18 cellular contexts compared by ENCODE assay signal in the genomic region with DNA sequence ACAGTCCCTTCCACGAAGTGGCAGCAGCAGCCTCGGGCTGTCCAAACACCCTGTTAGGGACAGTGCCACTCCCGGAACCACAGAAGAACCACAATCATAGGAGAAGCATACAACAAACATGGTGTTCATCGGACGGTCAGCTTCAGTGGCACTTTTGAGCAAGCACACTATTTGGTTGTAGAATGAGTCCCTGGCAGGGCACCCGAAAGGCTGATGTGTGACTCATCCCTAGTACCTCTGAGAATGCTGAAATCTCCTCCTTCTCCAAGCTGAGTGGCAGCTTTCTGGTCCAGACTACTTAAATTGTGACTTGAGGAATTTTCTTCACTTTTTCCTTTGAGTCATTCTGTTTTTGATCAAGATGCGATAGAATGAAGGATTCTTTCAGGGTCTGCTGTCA.
A peak's percentile ranks its signal among the peaks of the same experiment; 100 is the strongest.
DNase-seq lines count a peak whose midpoint lies in the region; ATAC-seq, FAIRE-seq and TF ChIP-seq lines count a peak whose summit lies in the region.
"Had no signal": no experiment of that assay in that cellular context is flagged by ENCODE, and none has a peak within 500 bp of the region (broad histone marks: within the 10 kb centered on the region; RNA-seq: fewer than 3 reads in every experiment).

No MANE protein-coding gene starts in this region.

- ATAC-seq in activated CD8-positive, alpha-beta memory T cell treated with anti-CD3 and anti-CD28 coated beads, Interleukin-2, amount 10 ng/mL, durations not matched to agents 7 days and 5 days = no peak
- ATAC-seq: stimulated activated naive B cell treated with anti-CD40 and anti-IgM and Interleukin-4, amounts not matched to agents 10 μg/mL and 1 μg/mL and 100 μg/mL, for 72 hours had no signal

- peak; percentile 80 for FAIRE-seq in endothelial cell of umbilical vein (lab: Jason Lieb, UNC)
- FAIRE-seq: GM12891 had no signal

- peaks cover 5% of the 10 kb centered on the region for H3K27me3 Mint-ChIP-seq in activated CD8-positive, alpha-beta memory T cell treated with anti-CD3 and anti-CD28 coated beads, Interleukin-2, amount 10 ng/mL, durations not matched to agents 7 days and 5 days
- H3K27me3 Mint-ChIP-seq: activated naive CD8-positive, alpha-beta T cell; stimulated activated naive B cell treated with anti-CD40 and anti-IgM and Interleukin-4, amounts not matched to agents 10 μg/mL and 1 μg/mL and 100 μg/mL, for 72 hours had no signal

- POLR2A ChIA-PET in endothelial cell of umbilical vein (lab: Charles Lee) = no interaction called here

- dilution Hi-C loops in endothelial cell of umbilical vein (cut with MboI; ENCODE audit: extremely low pct_ligation_motif_present, low sequenced_read_pairs) = no loop called here

- WGBS in lower leg skin, 2 donors = 61 to 71% methylated on average over 7 of the region's 7 CpGs
- WGBS in smooth muscle cell (ENCODE audit: low lambda C conversion rate) = 71% methylated on average over 7 of the region's 7 CpGs

- H3K4me2 ChIP-seq in endothelial cell of umbilical vein (ENCODE audit: insufficient read depth, low read length) = no peak overlapping the region
- H3K4me2 ChIP-seq in smooth muscle cell = no peak overlapping the region

- no peak for TF ChIP-seq CTCF in endothelial cell of umbilical vein (IDR thresholded peaks at IDR 0.05; ENCODE audit: extremely low read depth in 1 of 2, insufficient read depth in 1 of 2, low read depth in 1 of 2, low read length in 2 of 2)
- no peak for TF ChIP-seq CTCF in lower leg skin (IDR thresholded peaks at IDR 0.05)
- TF ChIP-seq CTCF in smooth muscle cell (IDR thresholded peaks at IDR 0.05; ENCODE audit: borderline replicate concordance, insufficient read depth, poor library complexity, severe bottlenecking) = no peak

- no peaks in the 10 kb centered on the region for H3K9me1 ChIP-seq in endothelial cell of umbilical vein (replicated peaks; ENCODE audit: control insufficient read depth, extremely low read depth, insufficient read depth, low read length)

- no peaks in the 10 kb centered on the region for H3K9me3 Mint-ChIP-seq in activated CD8-positive, alpha-beta memory T cell treated with anti-CD3 and anti-CD28 coated beads, Interleukin-2, amount 10 ng/mL, durations not matched to agents 7 days and 5 days (ENCODE audit: low read depth)
- H3K9me3 Mint-ChIP-seq: stimulated activated naive B cell treated with anti-CD40 and anti-IgM and Interleukin-4, amounts not matched to agents 10 μg/mL and 1 μg/mL and 100 μg/mL, for 72 hours had no signal

- H3K27me3 ChIP-seq in endothelial cell of umbilical vein (ENCODE audit: control insufficient read depth in 2 of 2, insufficient read depth in 2 of 2, low read length in 2 of 2) = no peaks in the 10 kb centered on the region
- no peaks in the 10 kb centered on the region for H3K27me3 ChIP-seq in smooth muscle cell (ENCODE audit: low read depth)
- H3K27me3 ChIP-seq: dorsolateral prefrontal cortex had no signal

- DNase-seq in Daoy (ENCODE audit: low read depth) (peak; percentile 21), RPMI7951 (ENCODE audit: low read depth) (peak; percentile 87), endothelial cell of umbilical vein (ENCODE audit: low read depth, low spot score) (no peak), lower leg skin (ENCODE audit: low spot score in 2 of 2) (peak; percentile 61 to 89), smooth muscle cell (lab: John Stamatoyannopoulos, UW; ENCODE audit: unreplicated experiment) (no peak)
- DNase-seq in effector CD4-positive, alpha-beta T cell = no peak
- no peak for DNase-seq in activated CD8-positive, alpha-beta memory T cell treated with anti-CD3 and anti-CD28 coated beads, Interleukin-2, amount 10 ng/mL, durations not matched to agents 7 days and 5 days
- no peak for DNase-seq in activated CD4-positive, alpha-beta T cell treated with anti-CD3 and anti-CD28 coated beads for 1 hour
- DNase-seq: DMS53; dorsolateral prefrontal cortex; H7; NCI-H524; SHP77; stimulated activated CD4-positive, alpha-beta T cell treated with anti-CD3 and anti-CD28 coated beads, Interleukin-4, amount 100 ng/mL, for 1 hour; stimulated activated naive B cell treated with anti-CD40 and anti-IgM and Interleukin-4, amounts not matched to agents 10 μg/mL and 1 μg/mL and 100 μg/mL, for 72 hours had no signal

- no peaks in the 10 kb centered on the region for H3K79me2 ChIP-seq in endothelial cell of umbilical vein (ENCODE audit: control insufficient read depth, insufficient read depth, low read length)
- H3K79me2 ChIP-seq in smooth muscle cell (ENCODE audit: low read depth) = no peaks in the 10 kb centered on the region

- no TSS peak for BruUV-seq in endothelial cell of umbilical vein (replicated peaks; lab: Mats Ljungman, UMichigan)

- H3K4me3 ChIP-seq in endothelial cell of umbilical vein (replicated peaks in 1 of 3; ENCODE audit: insufficient read depth in 1 of 3, low read depth in 1 of 3, low read length in 3 of 3) (no peak overlapping the region), lower leg skin (ENCODE audit: low read depth, poor library complexity, severe bottlenecking) (no peak overlapping the region), smooth muscle cell (no peak overlapping the region)
- H3K4me3 ChIP-seq: dorsolateral prefrontal cortex, prostate gland had no signal

- H3F3A ChIP-seq in smooth muscle cell (ENCODE audit: low read depth) = peaks cover 15% of the 10 kb centered on the region

- no peak overlapping the region for H3K9ac ChIP-seq in endothelial cell of umbilical vein (replicated peaks; ENCODE audit: extremely low read depth, insufficient read depth, low read length)
- H3K9ac ChIP-seq in smooth muscle cell (ENCODE audit: low read depth) = no peak overlapping the region

- H3K4me3 Mint-ChIP-seq in activated CD8-positive, alpha-beta memory T cell treated with anti-CD3 and anti-CD28 coated beads, Interleukin-2, amount 10 ng/mL, durations not matched to agents 7 days and 5 days = no peak overlapping the region
- H3K4me3 Mint-ChIP-seq: activated naive CD8-positive, alpha-beta T cell; stimulated activated naive B cell treated with anti-CD40 and anti-IgM and Interleukin-4, amounts not matched to agents 10 μg/mL and 1 μg/mL and 100 μg/mL, for 72 hours had no signal

- H4K20me1 ChIP-seq in endothelial cell of umbilical vein (replicated peaks; ENCODE audit: control insufficient read depth, extremely low read depth, insufficient read depth, low read length) (no peaks in the 10 kb centered on the region), smooth muscle cell (ENCODE audit: low read depth) (no peaks in the 10 kb centered on the region)

- H3K9me3 ChIP-seq in endothelial cell of umbilical vein (replicated peaks; ENCODE audit: control insufficient read depth, insufficient read depth, low read length) (no peaks in the 10 kb centered on the region), smooth muscle cell (replicated peaks; ENCODE audit: low read depth) (no peaks in the 10 kb centered on the region)
- H3K9me3 ChIP-seq: prostate gland had no signal

- intact Hi-C loops in endothelial cell of umbilical vein (cut with micrococcal nuclease) = no loop called here
- intact Hi-C loops in lower leg skin (cut with DNase I; ENCODE audit: low total_unique reads) = no loop called here

- H2AFZ ChIP-seq in endothelial cell of umbilical vein (ENCODE audit: low read depth, low read length) (no peak overlapping the region), smooth muscle cell (ENCODE audit: low read depth) (no peak overlapping the region)

- CTCF ChIA-PET in endothelial cell of umbilical vein (lab: Charles Lee) = no interaction called here
- CTCF ChIA-PET in activated CD8-positive, alpha-beta memory T cell treated with anti-CD3 and anti-CD28 coated beads, Interleukin-2, amount 10 ng/mL, durations not matched to agents 7 days and 5 days (lab: Charles Lee) = no interaction called here

- no peak overlapping the region for H3K27ac Mint-ChIP-seq in activated CD8-positive, alpha-beta memory T cell treated with anti-CD3 and anti-CD28 coated beads, Interleukin-2, amount 10 ng/mL, durations not matched to agents 7 days and 5 days
- H3K27ac Mint-ChIP-seq: activated naive CD8-positive, alpha-beta T cell; stimulated activated naive B cell treated with anti-CD40 and anti-IgM and Interleukin-4, amounts not matched to agents 10 μg/mL and 1 μg/mL and 100 μg/mL, for 72 hours had no signal

- H3K36me3 Mint-ChIP-seq in activated CD8-positive, alpha-beta memory T cell treated with anti-CD3 and anti-CD28 coated beads, Interleukin-2, amount 10 ng/mL, durations not matched to agents 7 days and 5 days = no peaks in the 10 kb centered on the region
- H3K36me3 Mint-ChIP-seq: activated naive CD8-positive, alpha-beta T cell; stimulated activated naive B cell treated with anti-CD40 and anti-IgM and Interleukin-4, amounts not matched to agents 10 μg/mL and 1 μg/mL and 100 μg/mL, for 72 hours had no signal

- H3K4me1 ChIP-seq in endothelial cell of umbilical vein (ENCODE audit: control insufficient read depth, extremely low read depth, insufficient read depth, low read length) = peaks cover 27% of the 10 kb centered on the region
- H3K4me1 ChIP-seq in smooth muscle cell (ENCODE audit: low read depth) = peaks cover 2% of the 10 kb centered on the region

- TF ChIP-seq POLR2A in endothelial cell of umbilical vein (IDR thresholded peaks at IDR 0.05; ENCODE audit: low read depth, low read length) (no peak), lower leg skin (IDR thresholded peaks at IDR 0.05) (no peak)

- H3K4me1 Mint-ChIP-seq in activated CD8-positive, alpha-beta memory T cell treated with anti-CD3 and anti-CD28 coated beads, Interleukin-2, amount 10 ng/mL, durations not matched to agents 7 days and 5 days = peaks cover 4% of the 10 kb centered on the region
- H3K4me1 Mint-ChIP-seq: stimulated activated naive B cell treated with anti-CD40 and anti-IgM and Interleukin-4, amounts not matched to agents 10 μg/mL and 1 μg/mL and 100 μg/mL, for 72 hours had no signal

- no peak overlapping the region for H3K27ac ChIP-seq in endothelial cell of umbilical vein (ENCODE audit: insufficient read depth, low read depth, low read length)
- H3K27ac ChIP-seq in smooth muscle cell (ENCODE audit: low read depth) = no peak overlapping the region
- H3K27ac ChIP-seq: dorsolateral prefrontal cortex had no signal

- no peaks in the 10 kb centered on the region for H3K36me3 ChIP-seq in endothelial cell of umbilical vein (ENCODE audit: control insufficient read depth in 2 of 2, extremely low read depth in 1 of 2, insufficient read depth in 2 of 2, low read length in 2 of 2)
- no peaks in the 10 kb centered on the region for H3K36me3 ChIP-seq in smooth muscle cell (ENCODE audit: low read depth)
- H3K36me3 ChIP-seq: prostate gland had no signal

TF ChIP-seq in endothelial cell of umbilical vein, 7 proteins besides CTCF, POLR2A, EP300 and RAD21 (continues in another document):
- TF ChIP-seq MYC (IDR thresholded peaks at IDR 0.05; ENCODE audit: low read depth, low read length) (no peak), GATA2 (IDR thresholded peaks at IDR 0.05; ENCODE audit: insufficient read depth, insufficient read length, low read depth, low read length) (peak; percentile 67), FOS (IDR thresholded peaks at IDR 0.05; ENCODE audit: borderline replicate concordance, insufficient read depth, low read length) (peak; percentile 50), POLR2AphosphoS5 (IDR thresholded peaks at IDR 0.05; ENCODE audit: insufficient read depth, low read depth, low read length) (no peak), EZH2 (IDR thresholded peaks at IDR 0.05; ENCODE audit: borderline replicate concordance, low read depth, low read length, severe bottlenecking) (no peak), JUN (IDR thresholded peaks at IDR 0.05; ENCODE audit: borderline replicate concordance, insufficient read depth, insufficient read length, low read depth) (peak; percentile 11)

Comparison
In these comparisons a context has a peak if more than half of its experiments do, and no peak if none do; other contexts are left out.
1. DNase-seq: peak in Daoy (single experiment), RPMI7951 (single experiment) and lower leg skin (2 of 2); none in endothelial cell of umbilical vein (single experiment), effector CD4-positive, alpha-beta T cell (single experiment), activated CD8-positive, alpha-beta memory T cell treated with anti-CD3 and anti-CD28 coated beads, Interleukin-2, amount 10 ng/mL, durations not matched to agents 7 days and 5 days (single experiment), smooth muscle cell (single experiment) and activated CD4-positive, alpha-beta T cell treated with anti-CD3 and anti-CD28 coated beads for 1 hour (single experiment).